Comparison of ENCODE assay signal across 1 cellular context in the genomic region with DNA sequence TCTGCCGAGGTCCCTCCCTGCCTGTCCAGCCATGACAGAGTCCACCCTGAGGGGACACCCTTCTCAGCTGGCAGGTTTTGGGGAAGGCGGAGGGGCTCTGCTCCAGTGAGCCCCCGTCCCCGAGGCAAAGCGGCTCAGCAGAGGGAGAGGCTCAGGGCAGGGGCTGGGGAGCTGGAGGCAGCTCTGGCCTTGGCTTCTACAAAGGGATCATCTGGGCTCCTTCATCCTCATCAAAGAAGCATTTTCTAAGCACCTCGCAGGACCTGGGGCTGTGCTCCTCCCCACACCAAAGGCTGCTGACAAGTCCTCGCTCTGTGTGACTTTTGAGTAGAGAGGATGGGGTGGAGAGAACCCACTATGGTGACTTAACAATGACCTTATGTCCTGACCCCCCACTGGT.
TF ChIP-seq lines count a peak whose summit lies in the region.

No MANE protein-coding gene starts in this region.

TF ChIP-seq in H1, 55 proteins besides CTCF, POLR2A, EP300 and RAD21:
- TF ChIP-seq CBX5 (IDR thresholded peaks at IDR 0.05; ENCODE audit: low read depth, low read length): no peak
- TF ChIP-seq BACH1 (IDR thresholded peaks at IDR 0.05; ENCODE audit: low read length): no peak
- TF ChIP-seq RXRA (IDR thresholded peaks at IDR 0.05; ENCODE audit: insufficient read depth, low read depth, low read length): no peak
- no peak for TF ChIP-seq TBP (IDR thresholded peaks at IDR 0.05; ENCODE audit: low read depth, low read length)
- TF ChIP-seq, protein P1, sequence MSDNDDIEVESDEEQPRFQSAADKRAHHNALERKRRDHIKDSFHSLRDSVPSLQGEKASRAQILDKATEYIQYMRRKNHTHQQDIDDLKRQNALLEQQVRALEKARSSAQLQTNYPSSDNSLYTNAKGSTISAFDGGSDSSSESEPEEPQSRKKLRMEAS (IDR thresholded peaks at IDR 0.05): no peak
- no peak for TF ChIP-seq TCF12 (IDR thresholded peaks at IDR 0.05; ENCODE audit: low read depth, low read length)
- no peak for TF ChIP-seq CREB1 (IDR thresholded peaks at IDR 0.05)
- TF ChIP-seq SIX5 (IDR thresholded peaks at IDR 0.05; ENCODE audit: low read depth, low read length): no peak
- no peak for TF ChIP-seq SIRT6 (IDR thresholded peaks at IDR 0.05; ENCODE audit: low read length)
